In the genomic region with DNA sequence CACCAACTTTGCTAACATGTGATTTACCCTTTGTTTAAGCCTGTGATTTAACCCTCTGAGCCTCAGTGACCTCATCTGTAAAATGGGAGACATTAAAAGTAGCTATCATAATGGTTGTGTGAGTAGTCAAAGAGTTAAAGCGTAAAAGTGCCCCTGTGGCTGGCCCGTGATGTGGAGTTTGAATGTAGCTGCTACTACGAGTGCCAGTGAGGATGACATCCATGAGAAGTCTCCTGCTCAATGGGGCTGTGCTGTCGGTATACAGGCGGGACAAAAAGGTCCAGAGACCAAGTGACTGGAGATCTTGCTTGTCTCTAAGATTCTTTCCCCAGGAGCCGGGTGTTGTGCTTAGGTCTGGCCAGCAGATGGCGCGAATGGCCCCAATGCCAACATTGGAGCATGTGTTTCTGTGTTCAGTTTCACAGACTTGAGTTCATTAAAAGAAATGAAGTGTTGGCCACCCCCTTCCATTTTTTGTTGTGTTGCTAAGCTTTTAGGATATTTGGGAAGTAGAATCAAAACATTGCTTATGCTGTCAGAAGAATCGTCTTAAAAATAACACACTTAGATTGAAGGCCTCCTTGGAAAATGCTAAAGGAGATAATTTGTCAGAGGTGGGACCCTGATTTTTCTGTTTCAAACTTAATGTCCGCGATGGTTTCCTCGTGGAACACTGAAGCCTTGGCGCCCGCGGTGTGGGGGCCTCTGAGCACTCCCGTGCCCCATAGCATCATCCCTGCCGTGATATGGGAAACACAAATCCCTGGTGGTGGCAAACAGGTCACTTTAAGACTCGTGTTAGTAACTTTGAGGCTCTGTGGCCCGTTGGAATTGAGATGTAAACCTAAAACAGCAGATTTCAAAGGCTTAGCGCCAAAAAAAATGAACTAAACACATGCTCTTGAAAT, we compare ENCODE assay signal across 8 cellular contexts. TPM values are rescaled to one million over a fixed set of nuclear protein-coding genes. Genes with fewer than 3 reads are reported as not detected.
DNase-seq lines count a peak whose midpoint lies in the region; ATAC-seq and TF ChIP-seq lines count a peak whose summit lies in the region.

No MANE protein-coding gene starts in this region.

- no peak for ATAC-seq in GM21717 (IDR thresholded peaks at IDR 0.05; ENCODE audit: unreplicated experiment)

- H3K27ac Mint-ChIP-seq in activated naive CD8-positive, alpha-beta T cell, result peak overlapping the region; percentile 23

- no peaks in the 10 kb centered on the region for H3K27me3 Mint-ChIP-seq in activated naive CD8-positive, alpha-beta T cell

- H3K27me3 ChIP-seq in SU-DHL-6 (ENCODE audit: low read length) (no peaks in the 10 kb centered on the region), cardiac muscle cell (no peaks in the 10 kb centered on the region), prostate gland (replicated peaks; ENCODE audit: insufficient read depth) (no peaks in the 10 kb centered on the region)

- intact Hi-C loops in prostate gland (cut with DNase I), result loop anchor here (2.0 to 5.0 kb wide), 2 partner anchors 113 to 210 kb away; no protein-coding TSS in a partner anchor

- no peaks in the 10 kb centered on the region for H3K9me3 ChIP-seq in SU-DHL-6 (ENCODE audit: insufficient read depth, low read length)
- no peaks in the 10 kb centered on the region for H3K9me3 ChIP-seq in cardiac muscle cell (ENCODE audit: low read depth)
- H3K9me3 ChIP-seq in prostate gland, result no peaks in the 10 kb centered on the region

- H3K9ac ChIP-seq in SU-DHL-6 (ENCODE audit: low read length), result peak overlapping the region; percentile 3; the same call in 1 of the 2 replicates

- no peak overlapping the region for H3K4me2 ChIP-seq in SU-DHL-6 (ENCODE audit: low read depth, low read length, poor library complexity, severe bottlenecking)

- H3F3A ChIP-seq in SU-DHL-6 (ENCODE audit: insufficient read depth), result peaks cover 7% of the 10 kb centered on the region; the same call in 1 of the 2 replicates

- H3K4me3 Mint-ChIP-seq in activated naive CD8-positive, alpha-beta T cell, result no peak overlapping the region

- no peaks in the 10 kb centered on the region for H3K9me3 Mint-ChIP-seq in activated naive CD8-positive, alpha-beta T cell (ENCODE audit: low read depth)

- no peaks in the 10 kb centered on the region for H4K20me1 ChIP-seq in SU-DHL-6 (ENCODE audit: low read depth, low read length)

- no peaks in the 10 kb centered on the region for H3K36me3 ChIP-seq in SU-DHL-6 (ENCODE audit: low read length)
- H3K36me3 ChIP-seq in cardiac muscle cell, result peaks cover 17% of the 10 kb centered on the region
- H3K36me3 ChIP-seq in prostate gland, result no peaks in the 10 kb centered on the region

- peaks cover 14% of the 10 kb centered on the region for H3K4me1 Mint-ChIP-seq in activated naive CD8-positive, alpha-beta T cell (ENCODE audit: low read depth)

- H3K27ac ChIP-seq in SU-DHL-6 (ENCODE audit: low read depth, low read length), result no peak overlapping the region
- H3K27ac ChIP-seq in cardiac muscle cell, result no peak overlapping the region
- H3K27ac ChIP-seq in prostate gland, result no peak overlapping the region

- TF ChIP-seq POLR2A in prostate gland (IDR thresholded peaks at IDR 0.05), result no peak

- peak; percentile 46 to 55 for DNase-seq in NCI-H2081 (lab: John Stamatoyannopoulos, UW)
- no peak for DNase-seq in NCI-H2081 treated with DMSO at 0.1 percent for 48 hours (lab: John Stamatoyannopoulos, UW)
- DNase-seq in M059J (ENCODE audit: low read depth), result peak; percentile 77
- peak; percentile 81 to 85 for DNase-seq in cardiac muscle cell (ENCODE audit: low read depth in 1 of 2, low spot score in 1 of 2)
- peak; percentile 79 for DNase-seq in prostate gland (ENCODE audit: low spot score)

- no peaks in the 10 kb centered on the region for H3K79me2 ChIP-seq in SU-DHL-6 (ENCODE audit: insufficient read depth, low read length)

- H2AFZ ChIP-seq in SU-DHL-6 (ENCODE audit: low read depth, low read length, severe bottlenecking), result no peak overlapping the region

- peak; percentile 90 for TF ChIP-seq CTCF in SU-DHL-6 (IDR thresholded peaks at IDR 0.05; ENCODE audit: insufficient read depth, low read length, poor library complexity, severe bottlenecking)
- TF ChIP-seq CTCF in cardiac muscle cell (IDR thresholded peaks at IDR 0.05; ENCODE audit: low read depth, low read length), result peak; percentile 96
- TF ChIP-seq CTCF in prostate gland (IDR thresholded peaks at IDR 0.05), result peak; percentile 68 to 92 (median 90)

- 47% methylated on average over 20 of the region's 20 CpGs for WGBS in prostate gland

- no peaks in the 10 kb centered on the region for H3K4me1 ChIP-seq in cardiac muscle cell (ENCODE audit: low read depth)
- no peaks in the 10 kb centered on the region for H3K4me1 ChIP-seq in prostate gland (replicated peaks)

- no peak overlapping the region for H3K4me3 ChIP-seq in SU-DHL-6 (ENCODE audit: insufficient read depth, low read length, poor library complexity, severe bottlenecking)
- H3K4me3 ChIP-seq in cardiac muscle cell, result no peak overlapping the region
- no peak overlapping the region for H3K4me3 ChIP-seq in prostate gland

- no peaks in the 10 kb centered on the region for H3K9me2 ChIP-seq in SU-DHL-6 (replicated peaks; ENCODE audit: insufficient read depth, low read length)

- H3K36me3 Mint-ChIP-seq in activated naive CD8-positive, alpha-beta T cell, result peaks cover 2% of the 10 kb centered on the region

RNA-seq across cellular contexts. Expression of gene RBM38, which starts 9.3 kb away (rescaled TPM):
- 14.0 and 16.1 TPM in 2 replicates for total RNA-seq in M059J (2014; rRNA removed; shearing (Covaris generic))
- 420 and 625 TPM in 2 replicates for total RNA-seq in cardiac muscle cell
- 404 and 626 TPM in 2 replicates for polyA plus RNA-seq in cardiac muscle cell
- total RNA-seq in prostate gland, result 100 to 1,000 TPM in 1 of 2 donors, 10 to 100 TPM in 1; 29.9 to 104 TPM

RNA-seq across cellular contexts. Expression of gene RAE1, which starts 30.8 kb away (rescaled TPM):
- 69.8 and 94.2 TPM in 2 replicates for total RNA-seq in M059J (2014; rRNA removed; shearing (Covaris generic))
- total RNA-seq in cardiac muscle cell (34.2 and 46.1 TPM in 2 replicates), prostate gland (10 to 100 TPM; 21.7 to 49.9 TPM)
- polyA plus RNA-seq in cardiac muscle cell, result 72.4 and 74.1 TPM in 2 replicates

RNA-seq across cellular contexts. Expression of gene SPO11, which starts 52.2 kb away (rescaled TPM):
- total RNA-seq in M059J (2014; rRNA removed; shearing (Covaris generic)), result not detected in 2 replicates
- total RNA-seq in cardiac muscle cell (not detected in 2 replicates), prostate gland (1 to 10 TPM in 1 of 2 donors, not detected in 1; 2.6 TPM)
- polyA plus RNA-seq in cardiac muscle cell, result not detected in 2 replicates
